8 cellular contexts compared by ENCODE assay signal in genomic region chr11:3091846-3092602, GRCh38. TPM values are rescaled to one million over a fixed set of nuclear protein-coding genes. Genes with fewer than 3 reads are reported as not detected.
DNase-seq lines count a peak whose midpoint lies in the region; ATAC-seq, FAIRE-seq and TF ChIP-seq lines count a peak whose summit lies in the region.

No MANE protein-coding gene starts in this region.

- peaks cover 19% of the 10 kb centered on the region for H3K4me1 ChIP-seq in RWPE2 (ENCODE audit: insufficient read depth, poor library complexity, severe bottlenecking)
- H3K4me1 ChIP-seq in parathyroid adenoma = no peaks in the 10 kb centered on the region

- H3K27ac ChIP-seq in RWPE2 (ENCODE audit: poor library complexity, severe bottlenecking) = no peak overlapping the region
- no peak overlapping the region for H3K27ac ChIP-seq in parathyroid adenoma

- H3K36me3 ChIP-seq in RWPE2 (ENCODE audit: low read depth) (no peaks in the 10 kb centered on the region), parathyroid adenoma (ENCODE audit: control insufficient read depth, insufficient read depth, low read length) (no peaks in the 10 kb centered on the region)

- ATAC-seq in RWPE2 (ENCODE audit: low read depth) = peak; percentile 82

- FAIRE-seq in GM18507 (lab: Jason Lieb, UNC) (peak; percentile 76), urothelium cell line (lab: Jason Lieb, UNC) (peak; percentile 91)

- H3K27me3 ChIP-seq in RWPE2 (ENCODE audit: insufficient read depth, poor library complexity, severe bottlenecking) (no peaks in the 10 kb centered on the region), parathyroid adenoma (ENCODE audit: control insufficient read depth, insufficient read depth, low read length) (no peaks in the 10 kb centered on the region)

- no peaks in the 10 kb centered on the region for H3K9me3 ChIP-seq in RWPE2 (ENCODE audit: severe bottlenecking)
- H3K9me3 ChIP-seq in parathyroid adenoma (ENCODE audit: control insufficient read depth, low read length) = no peaks in the 10 kb centered on the region

- no peak overlapping the region for H3K4me2 ChIP-seq in parathyroid adenoma (ENCODE audit: low read length)

- H3K9ac ChIP-seq in parathyroid adenoma = no peak overlapping the region

- no peaks in the 10 kb centered on the region for H3K79me2 ChIP-seq in parathyroid adenoma

- H2AFZ ChIP-seq in parathyroid adenoma = no peak overlapping the region

- peak; percentile 97 for TF ChIP-seq CTCF in RWPE2 (IDR thresholded peaks at IDR 0.05; ENCODE audit: poor library complexity, severe bottlenecking)
- peak; percentile 93 for TF ChIP-seq CTCF in parathyroid adenoma (IDR thresholded peaks at IDR 0.05)

- DNase-seq in ACHN (peak; percentile 67), GM18507 (ENCODE audit: extremely low spot score, insufficient read length, low read depth) (peak; percentile 84), RWPE2 (ENCODE audit: low spot score) (peak; percentile 82), globus pallidus (ENCODE audit: low spot score) (peak; percentile 23), urothelium cell line (ENCODE audit: low spot score) (peak; percentile 92)
- peak; percentile 39 for DNase-seq in Jurkat, Clone E6-1 (ENCODE audit: low read depth, low spot score)
- DNase-seq in activated effector memory CD4-positive, alpha-beta T cell treated with Interleukin-2 at 50 U/mL for 16 hours = peak; percentile 64

- in situ Hi-C loops in ACHN (cut with HindIII; ENCODE audit: low pct_ligation_motif_present, low pct_unique_long_range_greater_than_20kb, low sequenced_read_pairs) = no loop called here

- no peak overlapping the region for H3K4me3 ChIP-seq in Jurkat, Clone E6-1 (ENCODE audit: low read length)
- H3K4me3 ChIP-seq in RWPE2 (ENCODE audit: severe bottlenecking) (no peak overlapping the region), parathyroid adenoma (ENCODE audit: low read depth, low read length) (no peak overlapping the region)

RNA-seq across cellular contexts. Expression of gene CARS1, which starts 34.8 kb away (rescaled TPM):
- 65.6 TPM for polyA plus RNA-seq in Jurkat, Clone E6-1 (2012; ENCODE audit: insufficient read depth, insufficient read length)

Comparison
In these comparisons a context has a peak if more than half of its experiments do, and no peak if none do; other contexts are left out.
1. DNase-seq: peak in every context shown above with its lines; median percentile 92 in urothelium cell line; 84 in GM18507; 82 in RWPE2; 67 in ACHN; 64 in activated effector memory CD4-positive, alpha-beta T cell treated with Interleukin-2 at 50 U/mL for 16 hours; 39 in Jurkat, Clone E6-1; 23 in globus pallidus.